Comparison of ENCODE assay signal across 9 cellular contexts in genomic region chr14:93064411-93065271, GRCh38. TPM values are rescaled to one million over a fixed set of nuclear protein-coding genes. Genes with fewer than 3 reads are reported as not detected.
DNase-seq lines count a peak whose midpoint lies in the region; ATAC-seq, FAIRE-seq and TF ChIP-seq lines count a peak whose summit lies in the region.
"Had no signal": no experiment of that assay in that cellular context is flagged by ENCODE, and none has a peak within 500 bp of the region (broad histone marks: within the 10 kb centered on the region; RNA-seq: fewer than 3 reads in every experiment).

No MANE protein-coding gene starts in this region.

- FAIRE-seq in GM12878 (lab: Jason Lieb, UNC), result no peak

- H2AFZ ChIP-seq in GM23338 (no peak overlapping the region), GM12878 (ENCODE audit: control insufficient read depth, low read depth, low read length) (no peak overlapping the region)

- no peak for ATAC-seq in GM23338
- ATAC-seq in GM12878, result peak; percentile 3; the same call in 2 of the 3 replicates
- ATAC-seq in mucosa of descending colon, result peak; percentile 4

- intact Hi-C loops in GM12878 (cut with micrococcal nuclease; ENCODE audit: unreplicated experiment), result no loop called here
- intact Hi-C loops in mucosa of descending colon (cut with DNase I, micrococcal nuclease), result no loop called here
- intact Hi-C loops in CD4-positive, alpha-beta memory T cell (cut with micrococcal nuclease), result no loop called here

- H3K9me3 Mint-ChIP-seq in GM23338, result no peaks in the 10 kb centered on the region; the same call in 2 of the 3 replicates
- no peaks in the 10 kb centered on the region for H3K9me3 Mint-ChIP-seq in CD4-positive, alpha-beta memory T cell

- TF ChIP-seq RAD21 in GM12878 (IDR thresholded peaks at IDR 0.05; ENCODE audit: insufficient read depth, low read depth, low read length), result no peak

- TF ChIP-seq POLR2A in GM12878 (IDR thresholded peaks at IDR 0.05; ENCODE audit: low read depth, low read length), result no peak

- no peaks in the 10 kb centered on the region; the same call in none of the 2 replicates for H3K4me1 ChIP-seq in GM23338 (ENCODE audit: insufficient read depth)
- peaks cover 68% of the 10 kb centered on the region for H3K4me1 ChIP-seq in GM12878 (ENCODE audit: control insufficient read depth, insufficient read depth, low read length)
- peaks cover 2% of the 10 kb centered on the region for H3K4me1 ChIP-seq in mucosa of descending colon (ENCODE audit: low read depth)
- peaks cover 27% of the 10 kb centered on the region for H3K4me1 ChIP-seq in CD4-positive, alpha-beta memory T cell (ENCODE audit: insufficient read depth, low read length)

- DNase-seq in A172 (ENCODE audit: low spot score) (peak; percentile 45), GM23338 (ENCODE audit: low spot score) (no peak), GM12878 (ENCODE audit: low read depth, low spot score) (no peak), mucosa of descending colon (no peak), NCI-H69 (lab: John Stamatoyannopoulos, UW) (no peak), NCI-H1092 (lab: John Stamatoyannopoulos, UW) (no peak), DMS153 treated with DMSO at 0.1 percent for 48 hours (lab: John Stamatoyannopoulos, UW; ENCODE audit: unreplicated experiment) (no peak)
- no peak for DNase-seq in CD4-positive, alpha-beta memory T cell
- DNase-seq: NCI-H1694 had no signal

- peaks cover 20% of the 10 kb centered on the region for H3K27me3 Mint-ChIP-seq in GM23338 (ENCODE audit: insufficient read depth, low read depth, poor library complexity)
- H3K27me3 Mint-ChIP-seq in CD4-positive, alpha-beta memory T cell, result no peaks in the 10 kb centered on the region

- no peaks in the 10 kb centered on the region for H3K9me2 ChIP-seq in GM23338 (ENCODE audit: insufficient read depth)

- WGBS in GM12878 (ENCODE audit: insufficient coverage, insufficient replicate concordance, low lambda C conversion rate, missing lambda C conversion rate), result 66% methylated on average over 10 of the region's 10 CpGs

- in situ Hi-C loops in GM12878 (cut with MboI), result no loop called here

- no peaks in the 10 kb centered on the region for H3K9me3 ChIP-seq in GM12878 (replicated peaks; ENCODE audit: control insufficient read depth, insufficient read depth, low read length)
- no peaks in the 10 kb centered on the region for H3K9me3 ChIP-seq in mucosa of descending colon
- H3K9me3 ChIP-seq in CD4-positive, alpha-beta memory T cell (ENCODE audit: control insufficient read depth in 1 of 2, low read length in 2 of 2), result no peaks in the 10 kb centered on the region

- no TSS peak for BruUV-seq in GM12878 (replicated peaks; lab: Mats Ljungman, UMichigan)

- POLR2A ChIA-PET in GM12878 (lab: Charles Lee), result interaction anchor here (0.7 to 2.6 kb wide), 3 partner anchors 9 to 201 kb away, joined by 3 to 14 read pairs (median 6); no protein-coding TSS in a partner anchor
- POLR2A ChIA-PET in CD4-positive, alpha-beta memory T cell (lab: Charles Lee; ENCODE audit: partially characterized antibody), result no interaction called here

- H3K27ac Mint-ChIP-seq in GM23338, result peak overlapping the region; percentile 19; the same call in 1 of the 2 replicates
- H3K27ac Mint-ChIP-seq in CD4-positive, alpha-beta memory T cell, result peak overlapping the region in 3 of 7 donors; percentile 10 to 86 (median 52)

- H3K4me3 ChIP-seq in GM23338 (no peak overlapping the region), GM12878 (no peak overlapping the region), mucosa of descending colon (no peak overlapping the region)
- H3K4me3 ChIP-seq in CD4-positive, alpha-beta memory T cell (ENCODE audit: low read length in 2 of 2), result no peak overlapping the region

- H4K20me1 ChIP-seq in GM23338 (replicated peaks; ENCODE audit: insufficient read depth) (peaks cover 4% of the 10 kb centered on the region; the same call in 1 of the 2 replicates), GM12878 (ENCODE audit: control insufficient read depth, insufficient read depth) (no peaks in the 10 kb centered on the region)

- H3F3A ChIP-seq in GM23338 (replicated peaks; ENCODE audit: low read depth), result no peaks in the 10 kb centered on the region; the same call in 1 of the 2 replicates

- H3K36me3 ChIP-seq in GM23338 (ENCODE audit: insufficient read depth), result no peaks in the 10 kb centered on the region
- peaks cover 0 to 4% of the 10 kb centered on the region in 2 experiments; a peak in 2 of 4 replicates for H3K36me3 ChIP-seq in GM12878 (ENCODE audit: control insufficient read depth in 2 of 2, insufficient read depth in 2 of 2, low read length in 1 of 2)
- no peaks in the 10 kb centered on the region for H3K36me3 ChIP-seq in mucosa of descending colon (ENCODE audit: low read depth)
- H3K36me3 ChIP-seq in CD4-positive, alpha-beta memory T cell (ENCODE audit: insufficient read depth, low read length), result no peaks in the 10 kb centered on the region

- H3K4me3 Mint-ChIP-seq in GM23338, result no peak overlapping the region
- no peak overlapping the region for H3K4me3 Mint-ChIP-seq in CD4-positive, alpha-beta memory T cell

- TF ChIP-seq CTCF in GM23338 (conservative IDR thresholded peaks at IDR 0.05; ENCODE audit: low read depth in 2 of 2), result no peak
- no peak for TF ChIP-seq CTCF in GM12878 (IDR thresholded peaks at IDR 0.05 in 2 of 3, conservative IDR thresholded peaks at IDR 0.05 in 1 of 3; ENCODE audit: control insufficient read depth in 2 of 3, extremely low read depth in 1 of 3, insufficient read depth in 1 of 3, low read depth in 3 of 3, low read length in 3 of 3)
- no peak for TF ChIP-seq CTCF in mucosa of descending colon (IDR thresholded peaks at IDR 0.05)

- RAD21 ChIA-PET in GM12878 (lab: Charles Lee; ENCODE audit: unreplicated experiment), result interaction anchor here (0.8 to 2.0 kb wide), 5 partner anchors 8 to 154 kb away, joined by 3 to 16 read pairs (median 5); partner anchors contain the start of genes LYSET and MOAP1

- TF ChIP-seq EP300 in GM12878 (IDR thresholded peaks at IDR 0.05; ENCODE audit: borderline replicate concordance in 1 of 2, control insufficient read depth in 1 of 2, low read depth in 2 of 2, low read length in 2 of 2), result peak in 1 of 2 experiments; percentile 10; a peak in 1 of 4 replicates

- no peaks in the 10 kb centered on the region for H3K27me3 ChIP-seq in GM23338 (ENCODE audit: insufficient read depth)
- no peaks in the 10 kb centered on the region for H3K27me3 ChIP-seq in GM12878 (replicated peaks in 1 of 2; ENCODE audit: control insufficient read depth in 2 of 2, insufficient read depth in 2 of 2, low read length in 1 of 2)
- H3K27me3 ChIP-seq in CD4-positive, alpha-beta memory T cell (ENCODE audit: insufficient read depth, low read length), result no peaks in the 10 kb centered on the region

- H3K36me3 Mint-ChIP-seq in GM23338 (ENCODE audit: low read depth), result no peaks in the 10 kb centered on the region; the same call in 2 of the 3 replicates
- peaks cover 0 to 2% of the 10 kb centered on the region in 2 donors for H3K36me3 Mint-ChIP-seq in CD4-positive, alpha-beta memory T cell

- no peak overlapping the region for H3K4me2 ChIP-seq in GM23338
- H3K4me2 ChIP-seq in GM12878 (ENCODE audit: control insufficient read depth, insufficient read depth), result no peak overlapping the region; the same call in 1 of the 2 replicates

- H3K79me2 ChIP-seq in GM23338 (replicated peaks; ENCODE audit: insufficient read depth) (peaks cover 49% of the 10 kb centered on the region), GM12878 (ENCODE audit: control insufficient read depth, insufficient read depth, low read length) (peaks cover 21% of the 10 kb centered on the region)

- peak overlapping the region; percentile 7; the same call in 1 of the 2 replicates for H3K9ac ChIP-seq in GM12878 (ENCODE audit: control insufficient read depth, insufficient read depth, low read length)

- CTCF ChIA-PET in GM12878 (lab: Yijun Ruan, JAX), result interaction anchor here (1.0 to 6.2 kb wide), 5 partner anchors 31 to 113 kb away, joined by 3 to 43 read pairs (median 5); no protein-coding TSS in a partner anchor
- CTCF ChIA-PET in CD4-positive, alpha-beta memory T cell (lab: Charles Lee; ENCODE audit: partially characterized antibody), result interaction anchor here (0.9 to 1.3 kb wide), 2 partner anchors 16 to 49 kb away, joined by 3 read pairs; no protein-coding TSS in a partner anchor

- H3K27ac ChIP-seq in GM23338 (ENCODE audit: low read depth) (no peak overlapping the region), GM12878 (ENCODE audit: control insufficient read depth, insufficient read depth) (peak overlapping the region; percentile 92)
- H3K27ac ChIP-seq in CD4-positive, alpha-beta memory T cell (ENCODE audit: low read depth, low read length), result no peak overlapping the region

- SMC1A ChIA-PET in GM12878 (lab: Charles Lee; ENCODE audit: uncharacterized antibody, unreplicated experiment), result interaction anchor here (0.6 to 5.3 kb wide), 8 partner anchors 8 to 395 kb away, joined by 3 to 31 read pairs (median 4); partner anchors contain the start of gene ITPK1

- peaks cover 48% of the 10 kb centered on the region for H3K4me1 Mint-ChIP-seq in GM23338
- peaks cover 24 to 53% (median 36%) of the 10 kb centered on the region in 4 donors for H3K4me1 Mint-ChIP-seq in CD4-positive, alpha-beta memory T cell

TF ChIP-seq in GM23338, 12 proteins besides CTCF, POLR2A, EP300 and RAD21 (continues in another document):
- no peak for TF ChIP-seq EZH2phosphoT487 (IDR thresholded peaks at IDR 0.05; ENCODE audit: unreplicated experiment)

RNA-seq across cellular contexts. Expression of gene ITPK1, which starts 51.1 kb away (rescaled TPM):
- total RNA-seq in A172 (2014; rRNA removed; shearing (Covaris generic)), result 9.2 and 12.7 TPM in 2 replicates
- 88.1 and 101 TPM in 2 replicates for total RNA-seq in GM23338 (2014; rRNA removed; shearing (Covaris generic))
- polyA plus RNA-seq in GM23338 (2016; fragmentation: Nextera tagmentation; extraction: Ambion mirVana), result 35.9 and 39.9 TPM in 2 replicates
- total RNA-seq in GM12878 (2013; cell fraction: nucleolus; rRNA removed), result 27.6 and 44.1 TPM in 2 replicates
- total RNA-seq in GM12878 (2014; rRNA removed), result 23.5 and 26.5 TPM in 2 replicates
- 15.9 and 21.9 TPM in 2 replicates for total RNA-seq in GM12878 (2014; rRNA removed; fragmentation: Illumina TruSeq; extraction: Trizol)
- total RNA-seq in GM12878 (2021), result 56.1 and 57.9 TPM in 2 replicates
- 10.8 TPM for polyA plus RNA-seq in GM12878 (2011; ENCODE audit: low read depth)
- 33.3 and 73.2 TPM in 2 replicates for polyA plus RNA-seq in GM12878 (2011; rRNA removed)
- polyA plus RNA-seq in GM12878 (2011; cell fraction: cytosol; rRNA removed), result 73.7 and 83.9 TPM in 2 replicates
- 69.1 and 75.9 TPM in 2 replicates for polyA plus RNA-seq in GM12878 (2011; cell fraction: nucleus; rRNA removed)
- 22.0 and 26.6 TPM in 2 replicates for polyA plus RNA-seq in GM12878 (2012)
- polyA plus RNA-seq in GM12878 (2014; fragmentation: Illumina TruSeq; extraction: Trizol), result 21.9 and 36.4 TPM in 2 replicates
- polyA plus RNA-seq in GM12878 (2014; fragmentation: Nextera tagmentation; extraction: Ambion mirVana), result 1 to 10 TPM; 1.3 to 2.1 TPM
- 36.2 and 36.3 TPM in 2 replicates for polyA plus RNA-seq in GM12878 (2014; rRNA removed)
- polyA plus RNA-seq in GM12878 (2016; fragmentation: Nextera tagmentation; extraction: Ambion mirVana), result 10 to 100 TPM; 24.5 to 27.5 TPM
- 137 and 139 TPM in 2 replicates for polyA minus RNA-seq in GM12878 (2011; rRNA and poly(A)+ RNA removed)
- 32.7 and 33.5 TPM in 2 replicates for polyA minus RNA-seq in GM12878 (2011; cell fraction: cytosol; rRNA and poly(A)+ RNA removed)
- 38.8 and 49.5 TPM in 2 replicates for polyA minus RNA-seq in GM12878 (2011; cell fraction: nucleus; rRNA and poly(A)+ RNA removed)
- total RNA-seq in mucosa of descending colon, result 100 to 1,000 TPM; 134 to 165 (median 152) TPM
- total RNA-seq in CD4-positive, alpha-beta memory T cell, result 10 to 100 TPM; 26.8 to 30.0 TPM
- 10 to 100 TPM; 12.5 to 26.9 TPM for polyA plus RNA-seq in CD4-positive, alpha-beta memory T cell
